In genomic region chr1:153565529-153566374, GRCh38 we compare ENCODE assay signal across 8 cellular contexts. TPM values are rescaled to one million over a fixed set of nuclear protein-coding genes. Genes with fewer than 3 reads are reported as not detected.
DNase-seq lines count a peak whose midpoint lies in the region; ATAC-seq and TF ChIP-seq lines count a peak whose summit lies in the region.

TSS of gene S100A2 (minus strand) at chr1:153565844. CDS start at chr1:153563877, 1,967 bp downstream.

- H3K27me3 Mint-ChIP-seq in GM23338 (ENCODE audit: insufficient read depth, low read depth, poor library complexity) = peaks cover 17% of the 10 kb centered on the region
- H3K27me3 Mint-ChIP-seq in activated T-helper 2 cell treated with anti-CD3 and anti-CD28 coated beads, Interferon-gamma antibody, Interleukin-2, Interleukin-4, amounts not matched to agents 10 μg/mL and 5 μg/mL and 100 μg/mL, durations not matched to agents 14 hours and 24 hours and 36 hours (ENCODE audit: low read depth) = no peaks in the 10 kb centered on the region

- no peaks in the 10 kb centered on the region for H3K9me2 ChIP-seq in GM23338 (ENCODE audit: insufficient read depth)

- peak within 1 kb of the TSS; percentile 15; the same call in 1 of the 3 replicates for H3K4me3 Mint-ChIP-seq in GM23338
- peak within 1 kb of the TSS; percentile 81 for H3K4me3 Mint-ChIP-seq in activated T-helper 2 cell treated with anti-CD3 and anti-CD28 coated beads, Interferon-gamma antibody, Interleukin-2, Interleukin-4, amounts not matched to agents 10 μg/mL and 5 μg/mL and 100 μg/mL, durations not matched to agents 14 hours and 24 hours and 36 hours (ENCODE audit: low read depth)

- H3K4me3 ChIP-seq in GM23338 = 0 out of 2 replicates have a peak within 1 kb of the TSS, but pooled peaks have one; percentile 17

- H3K4me2 ChIP-seq in GM23338 = peak within 1 kb of the TSS; percentile 64

- peaks cover 6% of the 10 kb centered on the region; the same call in 1 of the 2 replicates for H3F3A ChIP-seq in GM23338 (replicated peaks; ENCODE audit: low read depth)

- no peaks in the 10 kb centered on the region for H3K27me3 ChIP-seq in GM23338 (ENCODE audit: insufficient read depth)

- no peak for TF ChIP-seq CTCF in C4-2B (conservative IDR thresholded peaks at IDR 0.05)
- no peak for TF ChIP-seq CTCF in GM23338 (conservative IDR thresholded peaks at IDR 0.05; ENCODE audit: low read depth in 2 of 2)

- no peaks in the 10 kb centered on the region for H4K20me1 ChIP-seq in GM23338 (replicated peaks; ENCODE audit: insufficient read depth)

- peak within 1 kb of the TSS; percentile 96 for H3K27ac Mint-ChIP-seq in GM23338
- peak within 1 kb of the TSS; percentile 100 for H3K27ac Mint-ChIP-seq in activated T-helper 2 cell treated with anti-CD3 and anti-CD28 coated beads, Interferon-gamma antibody, Interleukin-2, Interleukin-4, amounts not matched to agents 10 μg/mL and 5 μg/mL and 100 μg/mL, durations not matched to agents 14 hours and 24 hours and 36 hours

- H2AFZ ChIP-seq in GM23338 = peak within 1 kb of the TSS; percentile 85

- peaks cover 36% of the 10 kb centered on the region for H3K4me1 Mint-ChIP-seq in GM23338
- peaks cover 34% of the 10 kb centered on the region for H3K4me1 Mint-ChIP-seq in activated T-helper 2 cell treated with anti-CD3 and anti-CD28 coated beads, Interferon-gamma antibody, Interleukin-2, Interleukin-4, amounts not matched to agents 10 μg/mL and 5 μg/mL and 100 μg/mL, durations not matched to agents 14 hours and 24 hours and 36 hours (ENCODE audit: low read depth)

- peaks cover 18% of the 10 kb centered on the region for H3K4me1 ChIP-seq in GM23338 (ENCODE audit: insufficient read depth)

- ATAC-seq in GM23338 (no peak), HG03565 (IDR thresholded peaks at IDR 0.05; ENCODE audit: unreplicated experiment) (no peak)

- DNase-seq in GM23338 (ENCODE audit: low spot score) (no peak), NCI-H69 (lab: John Stamatoyannopoulos, UW) (peak; percentile 96), foreskin melanocyte (peak; percentile 53), posterior vena cava (ENCODE audit: low spot score) (peak; percentile 89), medulla oblongata (ENCODE audit: extremely low spot score) (no peak)
- DNase-seq in activated T-helper 2 cell treated with anti-CD3 and anti-CD28 coated beads, Interferon-gamma antibody, Interleukin-2, Interleukin-4, amounts not matched to agents 10 μg/mL and 5 μg/mL and 100 μg/mL, durations not matched to agents 14 hours and 24 hours and 36 hours (ENCODE audit: low spot score) = no peak

- no peaks in the 10 kb centered on the region for H3K36me3 Mint-ChIP-seq in GM23338 (ENCODE audit: low read depth)
- no peaks in the 10 kb centered on the region for H3K36me3 Mint-ChIP-seq in activated T-helper 2 cell treated with anti-CD3 and anti-CD28 coated beads, Interferon-gamma antibody, Interleukin-2, Interleukin-4, amounts not matched to agents 10 μg/mL and 5 μg/mL and 100 μg/mL, durations not matched to agents 14 hours and 24 hours and 36 hours (ENCODE audit: low read depth)

- intact Hi-C loops in activated T-helper 2 cell treated with anti-CD3 and anti-CD28 coated beads, Interferon-gamma antibody, Interleukin-2, Interleukin-4, amounts not matched to agents 10 μg/mL and 5 μg/mL and 100 μg/mL, durations not matched to agents 14 hours and 24 hours and 36 hours (cut with micrococcal nuclease) = loop anchor here (1.0 to 2.0 kb wide), 2 partner anchors 20 to 105 kb away; partner anchors contain the start of genes ILF2 and S100A4
- intact Hi-C loops in posterior vena cava (cut with DNase I) = loop anchor here (5.0 to 10.0 kb wide), 2 partner anchors 33 to 51 kb away; no protein-coding TSS in a partner anchor

- H3K9me3 Mint-ChIP-seq in GM23338 = no peaks in the 10 kb centered on the region
- no peaks in the 10 kb centered on the region for H3K9me3 Mint-ChIP-seq in activated T-helper 2 cell treated with anti-CD3 and anti-CD28 coated beads, Interferon-gamma antibody, Interleukin-2, Interleukin-4, amounts not matched to agents 10 μg/mL and 5 μg/mL and 100 μg/mL, durations not matched to agents 14 hours and 24 hours and 36 hours

- no peaks in the 10 kb centered on the region for H3K79me2 ChIP-seq in GM23338 (replicated peaks; ENCODE audit: insufficient read depth)

- no peaks in the 10 kb centered on the region for H3K36me3 ChIP-seq in GM23338 (ENCODE audit: insufficient read depth)

- peak within 1 kb of the TSS; percentile 34 for H3K27ac ChIP-seq in C4-2B
- H3K27ac ChIP-seq in GM23338 (ENCODE audit: low read depth) = 0 out of 2 replicates have a peak within 1 kb of the TSS, but pooled peaks have one; percentile 55

TF ChIP-seq in GM23338, 12 proteins besides CTCF, POLR2A, EP300 and RAD21:
- TF ChIP-seq ZNF331 (CRISPR knock-in tag; IDR thresholded peaks at IDR 0.05; ENCODE audit: low read depth) = no peak

RNA-seq across cellular contexts. Expression of gene S100A2, which starts in this region (rescaled TPM):
- total RNA-seq in GM23338 (2014; rRNA removed; shearing (Covaris generic)) = 0.66 TPM in 1 of 2 replicates, not detected in the other
- polyA plus RNA-seq in GM23338 (2016; fragmentation: Nextera tagmentation; extraction: Ambion mirVana) = 0.89 and 1.1 TPM in 2 replicates
- total RNA-seq in activated T-helper 2 cell treated with anti-CD3 and anti-CD28 coated beads, Interferon-gamma antibody, Interleukin-2, Interleukin-4, amounts not matched to agents 10 μg/mL and 5 μg/mL and 100 μg/mL, durations not matched to agents 14 hours and 24 hours and 36 hours = 0.44 and 0.75 TPM in 2 replicates
- total RNA-seq in posterior vena cava = 1 to 10 TPM; 1.5 to 3.5 TPM

Comparison
In these comparisons a context has a peak if more than half of its experiments do, and no peak if none do; other contexts are left out.
1. DNase-seq: peak in NCI-H69 (single experiment), foreskin melanocyte (single experiment) and posterior vena cava (single experiment); none in GM23338 (single experiment), activated T-helper 2 cell treated with anti-CD3 and anti-CD28 coated beads, Interferon-gamma antibody, Interleukin-2, Interleukin-4, amounts not matched to agents 10 μg/mL and 5 μg/mL and 100 μg/mL, durations not matched to agents 14 hours and 24 hours and 36 hours (single experiment) and medulla oblongata (single experiment).